ENCODE assay signal across 15 cellular contexts in the genomic region with DNA sequence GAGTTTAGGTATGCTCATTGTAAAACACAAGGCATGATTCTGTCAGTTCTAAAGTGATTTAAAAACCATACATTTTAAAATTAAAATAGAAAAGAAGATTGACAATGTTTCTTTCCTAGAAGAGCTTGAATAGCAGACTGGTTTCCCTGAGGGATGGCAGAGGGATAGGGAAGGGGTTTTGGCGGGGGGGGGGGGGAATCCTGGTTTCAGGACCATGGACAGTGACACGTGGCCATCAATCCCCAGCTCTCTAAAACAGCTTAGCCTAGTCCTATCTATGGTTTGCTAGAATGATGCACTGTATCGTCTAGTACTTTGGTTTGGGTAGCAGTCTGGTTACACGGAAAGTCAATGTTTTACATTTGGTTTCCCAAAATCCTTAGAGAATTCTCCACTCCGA.
DNase-seq lines count a peak whose midpoint lies in the region; ATAC-seq, FAIRE-seq and TF ChIP-seq lines count a peak whose summit lies in the region.
"Had no signal": no experiment of that assay in that cellular context is flagged by ENCODE, and none has a peak within 500 bp of the region (broad histone marks: within the 10 kb centered on the region; RNA-seq: fewer than 3 reads in every experiment).

No MANE protein-coding gene starts in this region.

- H3K36me3 ChIP-seq in GM23338 (ENCODE audit: insufficient read depth) (no peaks in the 10 kb centered on the region), GM12878 (ENCODE audit: control insufficient read depth in 2 of 2, insufficient read depth in 2 of 2, low read length in 1 of 2) (no peaks in the 10 kb centered on the region), liver (ENCODE audit: control insufficient read depth in 4 of 4, insufficient read depth in 3 of 4, low read depth in 1 of 4, low read length in 3 of 4) (no peaks in the 10 kb centered on the region)
- H3K36me3 ChIP-seq: BLaER1, HAP-1 had no signal

- H3K4me3 Mint-ChIP-seq in GM23338: no peak overlapping the region
- H3K4me3 Mint-ChIP-seq: T-cell had no signal

- WGBS in GM12878 (ENCODE audit: insufficient coverage, insufficient replicate concordance, low lambda C conversion rate, missing lambda C conversion rate): 16% methylated on average over 3 of the region's 5 CpGs
- WGBS in liver: 59% methylated on average over 5 of the region's 5 CpGs

- SMC1A ChIA-PET in GM12878 (lab: Charles Lee; ENCODE audit: uncharacterized antibody, unreplicated experiment): interaction anchor here (1.1 kb wide), 1 partner anchor 11 kb away, joined by 3 read pairs; no protein-coding TSS in a partner anchor

- CTCF ChIA-PET in GM12878 (lab: Yijun Ruan, JAX): interaction anchor here (1.2 kb wide), 1 partner anchor 25 kb away, joined by 4 read pairs; no protein-coding TSS in a partner anchor

- H3K9ac ChIP-seq in GM12878 (ENCODE audit: control insufficient read depth, insufficient read depth, low read length): no peak overlapping the region
- H3K9ac ChIP-seq in liver (ENCODE audit: low read depth in 1 of 2, low read length in 2 of 2): no peak overlapping the region
- H3K9ac ChIP-seq: BLaER1 had no signal

- POLR2A ChIA-PET in GM12878 (lab: Charles Lee): no interaction called here

- ATAC-seq in GM23338 (no peak; the same call in 2 of the 3 replicates), GM12878 (no peak), GM21737 (IDR thresholded peaks at IDR 0.05; ENCODE audit: unreplicated experiment) (no peak), GM21576 (IDR thresholded peaks at IDR 0.05; ENCODE audit: unreplicated experiment) (no peak)
- ATAC-seq: T-cell had no signal

- H3K79me2 ChIP-seq in GM23338 (replicated peaks; ENCODE audit: insufficient read depth) (no peaks in the 10 kb centered on the region), GM12878 (ENCODE audit: control insufficient read depth, insufficient read depth, low read length) (no peaks in the 10 kb centered on the region)

- no peak for TF ChIP-seq POLR2A in GM12878 (IDR thresholded peaks at IDR 0.05; ENCODE audit: low read depth, low read length)

- no peak for TF ChIP-seq CTCF in GM23338 (conservative IDR thresholded peaks at IDR 0.05; ENCODE audit: low read depth in 2 of 2)
- no peak for TF ChIP-seq CTCF in GM12878 (IDR thresholded peaks at IDR 0.05 in 2 of 3, conservative IDR thresholded peaks at IDR 0.05 in 1 of 3; ENCODE audit: control insufficient read depth in 2 of 3, extremely low read depth in 1 of 3, insufficient read depth in 1 of 3, low read depth in 3 of 3, low read length in 3 of 3)
- TF ChIP-seq CTCF in liver (IDR thresholded peaks at IDR 0.05; ENCODE audit: low read depth, low read length, missing input control): no peak

- H3K9me3 Mint-ChIP-seq in GM23338: no peaks in the 10 kb centered on the region

- intact Hi-C loops in GM12878 (cut with micrococcal nuclease; ENCODE audit: unreplicated experiment): no loop called here

- H3K4me1 ChIP-seq in GM23338 (ENCODE audit: insufficient read depth) (no peaks in the 10 kb centered on the region), GM12878 (ENCODE audit: control insufficient read depth, insufficient read depth, low read length) (no peaks in the 10 kb centered on the region), liver (ENCODE audit: control insufficient read depth in 4 of 4, insufficient read depth in 4 of 4, low read length in 3 of 4) (no peaks in the 10 kb centered on the region)
- H3K4me1 ChIP-seq: HAP-1 had no signal

- no peak overlapping the region for H3K27ac Mint-ChIP-seq in GM23338
- H3K27ac Mint-ChIP-seq: T-cell had no signal

- no peaks in the 10 kb centered on the region for H3K36me3 Mint-ChIP-seq in GM23338 (ENCODE audit: low read depth)
- H3K36me3 Mint-ChIP-seq: T-cell had no signal

- H3K27ac ChIP-seq in GM23338 (ENCODE audit: low read depth) (no peak overlapping the region), GM12878 (ENCODE audit: control insufficient read depth, insufficient read depth) (no peak overlapping the region), liver (ENCODE audit: low read depth in 1 of 2, low read length in 2 of 2) (no peak overlapping the region)
- H3K27ac ChIP-seq: BLaER1 had no signal

- DNase-seq in GM23338 (ENCODE audit: low spot score) (peak; percentile 20), HuH-7 (ENCODE audit: low spot score) (peak; percentile 3), GM12878 (ENCODE audit: low read depth, low spot score) (no peak), occipital lobe (lab: John Stamatoyannopoulos, UW) (no peak), NCI-H1694 treated with DMSO at 0.1 percent for 48 hours (lab: John Stamatoyannopoulos, UW) (no peak)
- DNase-seq: DMS 273 treated with DMSO at 0.1 percent for 48 hours, NCI-H1417 treated with DMSO at 0.1 percent for 48 hours, NCI-H2029 treated with DMSO at 0.1 percent for 48 hours, NCI-H510A, T-cell had no signal

- H2AFZ ChIP-seq in GM23338 (no peak overlapping the region), GM12878 (ENCODE audit: control insufficient read depth, low read depth, low read length) (no peak overlapping the region)

- no peaks in the 10 kb centered on the region for H3K9me2 ChIP-seq in GM23338 (ENCODE audit: insufficient read depth)

- H3K4me1 Mint-ChIP-seq in GM23338: no peaks in the 10 kb centered on the region; the same call in 2 of the 3 replicates
- H3K4me1 Mint-ChIP-seq: T-cell had no signal

- in situ Hi-C loops in GM12878 (cut with MboI): no loop called here

- H3K27me3 ChIP-seq in GM23338 (ENCODE audit: insufficient read depth) (no peaks in the 10 kb centered on the region), GM12878 (replicated peaks in 1 of 2; ENCODE audit: control insufficient read depth in 2 of 2, insufficient read depth in 2 of 2, low read length in 1 of 2) (no peaks in the 10 kb centered on the region), liver (ENCODE audit: control insufficient read depth in 4 of 4, insufficient read depth in 4 of 4, low read length in 3 of 4) (no peaks in the 10 kb centered on the region)
- H3K27me3 ChIP-seq: BLaER1 had no signal

- H3K4me2 ChIP-seq in GM23338: no peak overlapping the region
- H3K4me2 ChIP-seq in GM12878 (ENCODE audit: control insufficient read depth, insufficient read depth): no peak overlapping the region
- H3K4me2 ChIP-seq: BLaER1 had no signal

- TF ChIP-seq EP300 in GM12878 (IDR thresholded peaks at IDR 0.05; ENCODE audit: borderline replicate concordance in 1 of 2, control insufficient read depth in 1 of 2, low read depth in 2 of 2, low read length in 2 of 2): no peak

- TF ChIP-seq RAD21 in GM12878 (IDR thresholded peaks at IDR 0.05; ENCODE audit: insufficient read depth, low read depth, low read length): no peak
- TF ChIP-seq RAD21 in liver (IDR thresholded peaks at IDR 0.05): no peak

- no peaks in the 10 kb centered on the region for H3F3A ChIP-seq in GM23338 (replicated peaks; ENCODE audit: low read depth)

- no peaks in the 10 kb centered on the region for H3K27me3 Mint-ChIP-seq in GM23338 (ENCODE audit: insufficient read depth, low read depth, poor library complexity)
- H3K27me3 Mint-ChIP-seq: T-cell had no signal

- H4K20me1 ChIP-seq in GM23338 (replicated peaks; ENCODE audit: insufficient read depth) (no peaks in the 10 kb centered on the region), GM12878 (ENCODE audit: control insufficient read depth, insufficient read depth) (no peaks in the 10 kb centered on the region)
- H4K20me1 ChIP-seq: BLaER1 had no signal

- no peak for FAIRE-seq in GM12878 (lab: Jason Lieb, UNC)

- H3K4me3 ChIP-seq in GM23338 (no peak overlapping the region), GM12878 (no peak overlapping the region), liver (ENCODE audit: low read depth in 1 of 3, low read length in 3 of 3) (no peak overlapping the region)
- H3K4me3 ChIP-seq: BLaER1, HAP-1 had no signal

- RAD21 ChIA-PET in GM12878 (lab: Charles Lee; ENCODE audit: unreplicated experiment): no interaction called here

- no TSS peak for BruUV-seq in GM12878 (replicated peaks; lab: Mats Ljungman, UMichigan)

- H3K9me3 ChIP-seq in GM12878 (replicated peaks; ENCODE audit: control insufficient read depth, insufficient read depth, low read length) (no peaks in the 10 kb centered on the region), liver (ENCODE audit: control insufficient read depth in 4 of 4, low read length in 3 of 4) (no peaks in the 10 kb centered on the region)
- H3K9me3 ChIP-seq: BLaER1, HAP-1 had no signal

TF ChIP-seq in GM23338, 12 proteins besides CTCF, POLR2A, EP300 and RAD21 (continues in another document):
- TF ChIP-seq EZH2 (IDR thresholded peaks at IDR 0.05; ENCODE audit: low read depth, unreplicated experiment): no peak

TF ChIP-seq in GM12878, 131 proteins besides CTCF, POLR2A, EP300 and RAD21 (continues in another document):
- no peak for TF ChIP-seq SIX5 (IDR thresholded peaks at IDR 0.05; ENCODE audit: low read depth, low read length, severe bottlenecking)

TF ChIP-seq in liver, 16 proteins besides CTCF, POLR2A, EP300 and RAD21:
- TF ChIP-seq REST (IDR thresholded peaks at IDR 0.05): peak; percentile 96
- TF ChIP-seq SP1 (IDR thresholded peaks at IDR 0.05): no peak
TF ChIP-seq in liver: peak in this region for 1.

Comparison
In these comparisons a context has a peak if more than half of its experiments do, and no peak if none do; other contexts are left out.
1. DNase-seq: peak in GM23338 (single experiment) and HuH-7 (single experiment); none in GM12878 (single experiment), occipital lobe (single experiment) and NCI-H1694 treated with DMSO at 0.1 percent for 48 hours (single experiment).